Comparison of ENCODE assay signal across 1 cellular context in genomic region chr4:55399581-55399980, GRCh38.
TF ChIP-seq lines count a peak whose summit lies in the region.

No MANE protein-coding gene starts in this region.

TF ChIP-seq in K562, 482 proteins besides CTCF, POLR2A, EP300 and RAD21 (continued from another document):
- no peak for TF ChIP-seq RHOXF2B (CRISPR knock-in tag; conservative IDR thresholded peaks at IDR 0.05)
- TF ChIP-seq ZNF354B (CRISPR knock-in tag; IDR thresholded peaks at IDR 0.05), result no peak
- TF ChIP-seq ELF2 (CRISPR knock-in tag; IDR thresholded peaks at IDR 0.05), result no peak
- TF ChIP-seq HMGN3 (IDR thresholded peaks at IDR 0.05; ENCODE audit: borderline replicate concordance, extremely low read depth, insufficient read length, low read depth, low read length), result no peak
- no peak for TF ChIP-seq NFIC (IDR thresholded peaks at IDR 0.05)
- TF ChIP-seq ZBTB1 (CRISPR knock-in tag; IDR thresholded peaks at IDR 0.05; ENCODE audit: borderline replicate concordance, low read depth), result no peak
- no peak for TF ChIP-seq ZNF253 (CRISPR knock-in tag; conservative IDR thresholded peaks at IDR 0.05)
- no peak for TF ChIP-seq SAP30 (IDR thresholded peaks at IDR 0.05; ENCODE audit: borderline replicate concordance, insufficient read depth, low read depth, low read length, poor library complexity, severe bottlenecking)
- TF ChIP-seq ZSCAN29 (IDR thresholded peaks at IDR 0.05), result no peak
- TF ChIP-seq THRA (IDR thresholded peaks at IDR 0.05), result no peak
- TF ChIP-seq ZNF212 (CRISPR knock-in tag; IDR thresholded peaks at IDR 0.05), result no peak
- no peak for TF ChIP-seq ASH1L (IDR thresholded peaks at IDR 0.05; ENCODE audit: borderline replicate concordance, low read depth, partially characterized antibody)
- no peak for TF ChIP-seq BCL6 (CRISPR knock-in tag; IDR thresholded peaks at IDR 0.05)
TF ChIP-seq in K562: peak in this region for 0.
